ENCODE assay signal across 9 cellular contexts in the genomic region with DNA sequence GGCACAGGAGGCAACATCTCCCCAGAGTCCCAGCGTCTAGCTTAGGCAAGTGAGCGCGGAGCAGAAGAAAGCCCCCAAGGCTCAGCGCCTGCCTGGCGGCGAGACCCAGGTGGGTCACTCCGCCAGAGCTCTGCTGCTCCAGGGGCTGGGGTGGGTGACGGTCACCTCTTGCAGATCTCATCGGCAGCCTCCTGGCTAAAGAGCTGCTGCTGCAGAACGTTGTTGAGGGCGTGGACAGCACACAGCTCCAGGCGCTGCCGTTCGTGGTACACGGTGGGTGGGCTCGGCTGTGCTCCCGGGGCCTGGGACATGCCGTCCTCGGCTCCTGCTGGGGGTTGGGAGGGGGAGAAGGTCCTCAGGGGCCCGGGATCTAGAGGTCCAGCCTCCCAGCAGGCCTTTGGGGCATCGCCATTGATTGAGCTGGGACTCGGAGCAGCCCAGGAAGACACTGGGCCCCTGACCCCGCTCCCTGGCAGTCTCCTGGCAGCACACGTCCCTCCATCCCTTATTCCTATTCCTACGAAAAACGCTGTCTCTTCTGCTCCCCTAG. TPM values are rescaled to one million over a fixed set of nuclear protein-coding genes. Genes with fewer than 3 reads are reported as not detected.
DNase-seq lines count a peak whose midpoint lies in the region; ATAC-seq, FAIRE-seq and TF ChIP-seq lines count a peak whose summit lies in the region.
"Had no signal": no experiment of that assay in that cellular context is flagged by ENCODE, and none has a peak within 500 bp of the region (broad histone marks: within the 10 kb centered on the region; RNA-seq: fewer than 3 reads in every experiment).

No MANE protein-coding gene starts in this region.

- H3K27me3 ChIP-seq in BLaER1 (no peaks in the 10 kb centered on the region), OCI-LY3 (ENCODE audit: low read depth, low read length) (no peaks in the 10 kb centered on the region), endothelial cell of umbilical vein (ENCODE audit: control insufficient read depth in 2 of 2, insufficient read depth in 2 of 2, low read length in 2 of 2) (no peaks in the 10 kb centered on the region), neural cell (ENCODE audit: insufficient read depth, low read depth, low read length) (no peaks in the 10 kb centered on the region)
- H3K27me3 ChIP-seq: body of pancreas had no signal

- DNase-seq in endothelial cell of umbilical vein (ENCODE audit: low read depth, low spot score) (no peak), KG1 (lab: John Stamatoyannopoulos, UW) (no peak), midbrain (lab: John Stamatoyannopoulos, UW) (no peak), middle frontal gyrus (ENCODE audit: extremely low spot score, low spot score) (no peak)

- H3K4me2 ChIP-seq in BLaER1 (peak overlapping the region; percentile 88), OCI-LY3 (ENCODE audit: low read length) (peak overlapping the region; percentile 79), endothelial cell of umbilical vein (ENCODE audit: insufficient read depth, low read length) (peak overlapping the region; percentile 92), neural cell (ENCODE audit: low read length) (peak overlapping the region; percentile 81)

- peak; percentile 54 for FAIRE-seq in endothelial cell of umbilical vein (lab: Jason Lieb, UNC)

- TF ChIP-seq CTCF in OCI-LY3 (IDR thresholded peaks at IDR 0.05; ENCODE audit: low read depth, low read length): no peak
- TF ChIP-seq CTCF in endothelial cell of umbilical vein (IDR thresholded peaks at IDR 0.05; ENCODE audit: extremely low read depth in 1 of 2, insufficient read depth in 1 of 2, low read depth in 1 of 2, low read length in 2 of 2): no peak
- no peak for TF ChIP-seq CTCF in neural cell (IDR thresholded peaks at IDR 0.05; ENCODE audit: poor library complexity, severe bottlenecking)

- dilution Hi-C loops in endothelial cell of umbilical vein (cut with MboI; ENCODE audit: extremely low pct_ligation_motif_present, low sequenced_read_pairs): no loop called here

- H2AFZ ChIP-seq in OCI-LY3 (ENCODE audit: low read depth, low read length) (no peak overlapping the region), endothelial cell of umbilical vein (ENCODE audit: low read depth, low read length) (peak overlapping the region; percentile 44), neural cell (ENCODE audit: low read depth, low read length) (peak overlapping the region; percentile 2)

- H3K36me3 ChIP-seq in BLaER1: no peaks in the 10 kb centered on the region
- no peaks in the 10 kb centered on the region for H3K36me3 ChIP-seq in OCI-LY3 (replicated peaks; ENCODE audit: low read depth, low read length)
- H3K36me3 ChIP-seq in endothelial cell of umbilical vein (ENCODE audit: control insufficient read depth in 2 of 2, extremely low read depth in 1 of 2, insufficient read depth in 2 of 2, low read length in 2 of 2): no peaks in the 10 kb centered on the region
- no peaks in the 10 kb centered on the region for H3K36me3 ChIP-seq in neural cell (ENCODE audit: insufficient read depth, low read length)

- H3K9me1 ChIP-seq in endothelial cell of umbilical vein (replicated peaks; ENCODE audit: control insufficient read depth, extremely low read depth, insufficient read depth, low read length): no peaks in the 10 kb centered on the region

- CTCF ChIA-PET in endothelial cell of umbilical vein (lab: Charles Lee): interaction anchor here (1.1 to 1.6 kb wide), 4 partner anchors 19 to 273 kb away, joined by 3 to 5 read pairs (median 4); no protein-coding TSS in a partner anchor

- intact Hi-C loops in endothelial cell of umbilical vein (cut with micrococcal nuclease): loop anchor here (2.0 kb wide), 1 partner anchor 133 kb away; a partner anchor contains a TSS

- no peak for TF ChIP-seq POLR2A in endothelial cell of umbilical vein (IDR thresholded peaks at IDR 0.05; ENCODE audit: low read depth, low read length)

- no peak for TF ChIP-seq RAD21 in neural cell (conservative IDR thresholded peaks at IDR 0.05)

- H3K4me3 ChIP-seq in BLaER1 (peak overlapping the region; percentile 69), OCI-LY3 (ENCODE audit: low read length) (peak overlapping the region; percentile 93), endothelial cell of umbilical vein (replicated peaks in 1 of 3; ENCODE audit: insufficient read depth in 1 of 3, low read depth in 1 of 3, low read length in 3 of 3) (peak overlapping the region in 2 of 3 experiments; percentile 75 to 76), neural cell (ENCODE audit: low read length) (peak overlapping the region; percentile 69)

- POLR2A ChIA-PET in endothelial cell of umbilical vein (lab: Charles Lee): interaction anchor here (1.0 kb wide), 1 partner anchor 49 kb away, joined by 4 read pairs; no protein-coding TSS in a partner anchor

- H4K20me1 ChIP-seq in BLaER1: no peaks in the 10 kb centered on the region
- no peaks in the 10 kb centered on the region for H4K20me1 ChIP-seq in OCI-LY3 (ENCODE audit: insufficient read depth, low read length)
- no peaks in the 10 kb centered on the region for H4K20me1 ChIP-seq in endothelial cell of umbilical vein (replicated peaks; ENCODE audit: control insufficient read depth, extremely low read depth, insufficient read depth, low read length)
- no peaks in the 10 kb centered on the region for H4K20me1 ChIP-seq in neural cell (ENCODE audit: insufficient read depth)

- H3K27ac ChIP-seq in BLaER1: peak overlapping the region; percentile 89
- no peak overlapping the region for H3K27ac ChIP-seq in OCI-LY3 (ENCODE audit: low read length)
- H3K27ac ChIP-seq in endothelial cell of umbilical vein (ENCODE audit: insufficient read depth, low read depth, low read length): peak overlapping the region; percentile 39
- peak overlapping the region; percentile 100 for H3K27ac ChIP-seq in neural cell (ENCODE audit: low read length)

- BruUV-seq in endothelial cell of umbilical vein (replicated peaks; lab: Mats Ljungman, UMichigan): TSS peak; percentile 30

- no peaks in the 10 kb centered on the region for H3F3A ChIP-seq in neural cell (ENCODE audit: insufficient read depth, low read length, poor library complexity, severe bottlenecking)

- H3K9me2 ChIP-seq in neural cell (ENCODE audit: insufficient read depth, low read length): no peaks in the 10 kb centered on the region

- peak overlapping the region; percentile 80; the same call in 1 of the 2 replicates for H3K9ac ChIP-seq in BLaER1
- H3K9ac ChIP-seq in OCI-LY3 (ENCODE audit: low read length): peak overlapping the region; percentile 83
- H3K9ac ChIP-seq in endothelial cell of umbilical vein (replicated peaks; ENCODE audit: extremely low read depth, insufficient read depth, low read length): peak overlapping the region; percentile 92
- H3K9ac ChIP-seq in neural cell (ENCODE audit: low read length): peak overlapping the region; percentile 95

- no peak for TF ChIP-seq EP300 in neural cell (conservative IDR thresholded peaks at IDR 0.05; ENCODE audit: poor library complexity, severe bottlenecking)

- H3K79me2 ChIP-seq in OCI-LY3 (ENCODE audit: low read length) (no peaks in the 10 kb centered on the region; the same call in 1 of the 2 replicates), endothelial cell of umbilical vein (ENCODE audit: control insufficient read depth, insufficient read depth, low read length) (no peaks in the 10 kb centered on the region), neural cell (replicated peaks; ENCODE audit: insufficient read depth, low read length) (no peaks in the 10 kb centered on the region)

- H3K9me3 ChIP-seq in BLaER1 (no peaks in the 10 kb centered on the region), OCI-LY3 (ENCODE audit: insufficient read depth, low read length) (no peaks in the 10 kb centered on the region), endothelial cell of umbilical vein (replicated peaks; ENCODE audit: control insufficient read depth, insufficient read depth, low read length) (no peaks in the 10 kb centered on the region), neural cell (ENCODE audit: low read length) (no peaks in the 10 kb centered on the region)
- H3K9me3 ChIP-seq: body of pancreas had no signal

- ATAC-seq in GM19467 (IDR thresholded peaks at IDR 0.05; ENCODE audit: unreplicated experiment): no peak

- H3K4me1 ChIP-seq in BLaER1 (peaks cover 74% of the 10 kb centered on the region), OCI-LY3 (ENCODE audit: low read length) (peaks cover 10% of the 10 kb centered on the region), endothelial cell of umbilical vein (ENCODE audit: control insufficient read depth, extremely low read depth, insufficient read depth, low read length) (peaks cover 7% of the 10 kb centered on the region)

RNA-seq across cellular contexts. Expression of a gene that starts 0.8 kb away (rescaled TPM):
- total RNA-seq in endothelial cell of umbilical vein: 33.8 and 37.4 TPM in 2 replicates
- polyA plus RNA-seq in endothelial cell of umbilical vein: 62.8 and 103 TPM in 2 replicates
- 21.3 and 39.0 TPM in 2 replicates for polyA plus RNA-seq in endothelial cell of umbilical vein (2011; cell fraction: cytosol; rRNA removed)
- 13.0 and 13.9 TPM in 2 replicates for polyA plus RNA-seq in endothelial cell of umbilical vein (2011; cell fraction: nucleus; rRNA removed)
- polyA plus RNA-seq in endothelial cell of umbilical vein (2012): 20.5 and 47.5 TPM in 2 replicates
- polyA minus RNA-seq in endothelial cell of umbilical vein: 4.4 and 9.4 TPM in 2 replicates
- 16.5 TPM for polyA minus RNA-seq in endothelial cell of umbilical vein (2011; cell fraction: cytosol; rRNA and poly(A)+ RNA removed)
- polyA minus RNA-seq in endothelial cell of umbilical vein (2011; cell fraction: nucleus; rRNA and poly(A)+ RNA removed): 3.7 and 4.0 TPM in 2 replicates
- 6.6 and 10.7 TPM in 2 replicates for polyA plus RNA-seq in neural cell
- 2.8 and 2.9 TPM in 2 replicates for polyA minus RNA-seq in neural cell

RNA-seq across cellular contexts. Expression of a gene that starts 3.5 kb away (rescaled TPM):
- total RNA-seq in endothelial cell of umbilical vein: not detected in 2 replicates
- polyA plus RNA-seq in endothelial cell of umbilical vein (not detected in 2 replicates), neural cell (0.98 TPM in 1 of 2 replicates, not detected in the other)
- polyA plus RNA-seq in endothelial cell of umbilical vein (2011; cell fraction: cytosol; rRNA removed): not detected in 2 replicates
- polyA plus RNA-seq in endothelial cell of umbilical vein (2011; cell fraction: nucleus; rRNA removed): not detected in 2 replicates
- not detected in 2 replicates for polyA plus RNA-seq in endothelial cell of umbilical vein (2012)
- polyA minus RNA-seq in endothelial cell of umbilical vein (not detected in 2 replicates), neural cell (not detected in 2 replicates)
- not detected for polyA minus RNA-seq in endothelial cell of umbilical vein (2011; cell fraction: cytosol; rRNA and poly(A)+ RNA removed)
- not detected in 2 replicates for polyA minus RNA-seq in endothelial cell of umbilical vein (2011; cell fraction: nucleus; rRNA and poly(A)+ RNA removed)
- total RNA-seq: body of pancreas had no signal

RNA-seq across cellular contexts. Expression of a gene that starts 33.5 kb away (rescaled TPM):
- total RNA-seq in endothelial cell of umbilical vein: 0.44 and 0.62 TPM in 2 replicates
- polyA plus RNA-seq in endothelial cell of umbilical vein: 0.65 and 0.76 TPM in 2 replicates
- 0.23 and 0.45 TPM in 2 replicates for polyA plus RNA-seq in endothelial cell of umbilical vein (2011; cell fraction: cytosol; rRNA removed)
- polyA plus RNA-seq in endothelial cell of umbilical vein (2011; cell fraction: nucleus; rRNA removed): 0.11 and 0.16 TPM in 2 replicates
- polyA plus RNA-seq in endothelial cell of umbilical vein (2012): 0.43 and 0.86 TPM in 2 replicates
- not detected in 2 replicates for polyA minus RNA-seq in endothelial cell of umbilical vein
- 7.6 TPM for polyA minus RNA-seq in endothelial cell of umbilical vein (2011; cell fraction: cytosol; rRNA and poly(A)+ RNA removed)
- 0.48 TPM in 1 of 2 replicates, not detected in the other for polyA minus RNA-seq in endothelial cell of umbilical vein (2011; cell fraction: nucleus; rRNA and poly(A)+ RNA removed)
- polyA plus RNA-seq in neural cell: 3.3 and 6.5 TPM in 2 replicates
- 1.2 and 1.9 TPM in 2 replicates for polyA minus RNA-seq in neural cell

RNA-seq across cellular contexts. Expression of a gene that starts 33.9 kb away (rescaled TPM):
- total RNA-seq in endothelial cell of umbilical vein: 101 and 106 TPM in 2 replicates
- polyA plus RNA-seq in endothelial cell of umbilical vein (111 and 141 TPM in 2 replicates), neural cell (233 and 270 TPM in 2 replicates)
- polyA plus RNA-seq in endothelial cell of umbilical vein (2011; cell fraction: cytosol; rRNA removed): 68.0 and 101 TPM in 2 replicates
- 35.8 and 36.7 TPM in 2 replicates for polyA plus RNA-seq in endothelial cell of umbilical vein (2011; cell fraction: nucleus; rRNA removed)
- 62.1 and 94.2 TPM in 2 replicates for polyA plus RNA-seq in endothelial cell of umbilical vein (2012)
- polyA minus RNA-seq in endothelial cell of umbilical vein (27.7 and 34.0 TPM in 2 replicates), neural cell (126 and 135 TPM in 2 replicates)
- 45.2 TPM for polyA minus RNA-seq in endothelial cell of umbilical vein (2011; cell fraction: cytosol; rRNA and poly(A)+ RNA removed)
- polyA minus RNA-seq in endothelial cell of umbilical vein (2011; cell fraction: nucleus; rRNA and poly(A)+ RNA removed): 8.0 and 18.2 TPM in 2 replicates

RNA-seq across cellular contexts. Expression of a gene that starts 58.0 kb away (rescaled TPM):
- not detected in 2 replicates for total RNA-seq in endothelial cell of umbilical vein
- polyA plus RNA-seq in endothelial cell of umbilical vein (0.08 and 0.10 TPM in 2 replicates), neural cell (83.1 and 98.9 TPM in 2 replicates)
- 0.06 TPM in 1 of 2 replicates, not detected in the other for polyA plus RNA-seq in endothelial cell of umbilical vein (2011; cell fraction: cytosol; rRNA removed)
- not detected in 2 replicates for polyA plus RNA-seq in endothelial cell of umbilical vein (2011; cell fraction: nucleus; rRNA removed)
- polyA plus RNA-seq in endothelial cell of umbilical vein (2012): 0.13 and 0.33 TPM in 2 replicates
- polyA minus RNA-seq in endothelial cell of umbilical vein (0.07 and 0.15 TPM in 2 replicates), neural cell (151 and 186 TPM in 2 replicates)
- not detected for polyA minus RNA-seq in endothelial cell of umbilical vein (2011; cell fraction: cytosol; rRNA and poly(A)+ RNA removed)
- polyA minus RNA-seq in endothelial cell of umbilical vein (2011; cell fraction: nucleus; rRNA and poly(A)+ RNA removed): 0.14 TPM in 1 of 2 replicates, not detected in the other
